Comparison of ENCODE assay signal across 24 cellular contexts in genomic region chr4:51874551-51874950, GRCh38. TPM values are rescaled to one million over a fixed set of nuclear protein-coding genes. Genes with fewer than 3 reads are reported as not detected.
A peak's percentile ranks its signal among the peaks of the same experiment; 100 is the strongest.
DNase-seq lines count a peak whose midpoint lies in the region; ATAC-seq and TF ChIP-seq lines count a peak whose summit lies in the region.
"Had no signal": no experiment of that assay in that cellular context is flagged by ENCODE, and none has a peak within 500 bp of the region (broad histone marks: within the 10 kb centered on the region; RNA-seq: fewer than 3 reads in every experiment).

No MANE protein-coding gene starts in this region.

- intact Hi-C loops in MCF 10A (cut with micrococcal nuclease): no loop called here
- intact Hi-C loops in breast epithelium (cut with DNase I; ENCODE audit: low total_unique reads): no loop called here
- intact Hi-C loops in natural killer cell (cut with micrococcal nuclease): no loop called here

- H3K9me3 ChIP-seq in breast epithelium: no peaks in the 10 kb centered on the region
- H3K9me3 ChIP-seq: A549, Caco-2 had no signal

- H3K27me3 ChIP-seq in breast epithelium: no peaks in the 10 kb centered on the region
- H3K27me3 ChIP-seq: BLaER1 treated with 17β-estradiol and CSF1 and Interleukin-3, amounts not matched to agents 10 nM and 100 nM had no signal

- TF ChIP-seq CTCF in MCF 10A (IDR thresholded peaks at IDR 0.05; ENCODE audit: unreplicated experiment) (no peak), breast epithelium (IDR thresholded peaks at IDR 0.05) (no peak), natural killer cell (IDR thresholded peaks at IDR 0.05) (no peak), nephron progenitor cell (IDR thresholded peaks at IDR 0.05) (no peak)

- TF ChIP-seq POLR2A in breast epithelium (IDR thresholded peaks at IDR 0.05): no peak

- H3K4me3 ChIP-seq in breast epithelium: no peak overlapping the region
- H3K4me3 ChIP-seq: A549; BLaER1 treated with 17β-estradiol and CSF1 and Interleukin-3, amounts not matched to agents 10 nM and 100 nM; GM12878 had no signal

- no peaks in the 10 kb centered on the region for H3K4me1 ChIP-seq in breast epithelium

- ATAC-seq in natural killer cell (peak; percentile 61 to 95 (median 63)), GM18498 (IDR thresholded peaks at IDR 0.05; ENCODE audit: unreplicated experiment) (no peak)
- ATAC-seq: A549; CD8-positive, alpha-beta T cell; GM12878 had no signal

- H3K27me3 Mint-ChIP-seq in MCF 10A (ENCODE audit: insufficient read depth, unreplicated experiment) (no peaks in the 10 kb centered on the region), natural killer cell (ENCODE audit: low read depth in 2 of 2) (no peaks in the 10 kb centered on the region), nephron progenitor cell (ENCODE audit: low read depth, poor library complexity) (peaks cover 4% of the 10 kb centered on the region)
- H3K27me3 Mint-ChIP-seq: B cell; CD4-positive, alpha-beta T cell had no signal

- H3K4me3 Mint-ChIP-seq in MCF 10A (ENCODE audit: unreplicated experiment) (no peak overlapping the region), natural killer cell (peak overlapping the region; percentile 41), nephron progenitor cell (no peak overlapping the region)
- H3K4me3 Mint-ChIP-seq: B cell; CD4-positive, alpha-beta T cell; CD8-positive, alpha-beta T cell had no signal

- H3K36me3 ChIP-seq in breast epithelium: no peaks in the 10 kb centered on the region

- H3K27ac ChIP-seq in breast epithelium: no peak overlapping the region
- H3K27ac ChIP-seq: 22Rv1; A549; BLaER1 treated with 17β-estradiol and CSF1 and Interleukin-3, amounts not matched to agents 10 nM and 100 nM; C4-2B had no signal

- DNase-seq in MCF 10A (ENCODE audit: unreplicated experiment): no peak
- DNase-seq in breast epithelium (ENCODE audit: low spot score in 2 of 2): no peak
- no peak for DNase-seq in natural killer cell
- no peak for DNase-seq in nephron progenitor cell
- DNase-seq in DMS 273 treated with DMSO at 0.1 percent for 48 hours (lab: John Stamatoyannopoulos, UW): no peak
- no peak for DNase-seq in iPS-NIHi11 (ENCODE audit: low spot score)
- DNase-seq: AML-193; Caco-2; Calu3; CD4-positive, alpha-beta T cell; CD8-positive, alpha-beta T cell; DMS153; DMS53; DMS79; DND-41; EL; GDM1 had no signal

- H3K4me1 Mint-ChIP-seq in MCF 10A (ENCODE audit: insufficient read depth, unreplicated experiment) (peaks cover 8% of the 10 kb centered on the region), natural killer cell (peaks cover 28 to 51% of the 10 kb centered on the region in 2 donors), nephron progenitor cell (no peaks in the 10 kb centered on the region)
- H3K4me1 Mint-ChIP-seq: B cell had no signal

- POLR2A ChIA-PET in MCF 10A (lab: Yijun Ruan, JAX): no interaction called here

- H3K9me3 Mint-ChIP-seq in MCF 10A (ENCODE audit: unreplicated experiment) (no peaks in the 10 kb centered on the region), natural killer cell (no peaks in the 10 kb centered on the region), nephron progenitor cell (no peaks in the 10 kb centered on the region)
- H3K9me3 Mint-ChIP-seq: CD8-positive, alpha-beta T cell had no signal

- H3K27ac Mint-ChIP-seq in MCF 10A (ENCODE audit: low read depth, unreplicated experiment) (peak overlapping the region; percentile 5), natural killer cell (peak overlapping the region; percentile 68 to 83), nephron progenitor cell (peak overlapping the region; percentile 84)
- H3K27ac Mint-ChIP-seq: B cell; CD4-positive, alpha-beta T cell; CD8-positive, alpha-beta T cell had no signal

- BruUV-seq in MCF 10A (replicated peaks; lab: Mats Ljungman, UMichigan): no TSS peak

- H3K36me3 Mint-ChIP-seq in MCF 10A (ENCODE audit: insufficient read depth, unreplicated experiment) (peaks cover 81% of the 10 kb centered on the region), natural killer cell (peaks cover 6% of the 10 kb centered on the region), nephron progenitor cell (ENCODE audit: low read depth) (peaks cover 85% of the 10 kb centered on the region)

- CTCF ChIA-PET in MCF 10A (lab: Yijun Ruan, JAX): interaction anchor here (0.8 to 0.9 kb wide), 2 partner anchors 10 to 152 kb away, joined by 3 read pairs; no protein-coding TSS in a partner anchor

RNA-seq across cellular contexts. Expression of gene DCUN1D4, which starts 31.6 kb away (rescaled TPM):
- total RNA-seq in MCF 10A (2022) (66.4 and 88.0 TPM in 2 replicates), breast epithelium (10 to 100 TPM; 47.2 to 68.8 (median 57.4) TPM), natural killer cell (10 to 100 TPM; 26.9 to 35.9 (median 35.1) TPM)

Comparison
In these comparisons a context has a peak if more than half of its experiments do, and no peak if none do; other contexts are left out.
1. H3K27ac Mint-ChIP-seq: peak in every context shown above with its lines; median percentile 84 in nephron progenitor cell; 76 in natural killer cell; 5 in MCF 10A.